In genomic region chr1:43121251-43121650, GRCh38 we compare ENCODE assay signal across 1 cellular context.
TF ChIP-seq lines count a peak whose summit lies in the region.

No MANE protein-coding gene starts in this region.

TF ChIP-seq in HepG2, 621 proteins besides CTCF, POLR2A, EP300 and RAD21:
- TF ChIP-seq ZNF496 (CRISPR knock-in tag; IDR thresholded peaks at IDR 0.05; ENCODE audit: insufficient replicate concordance): no peak
- TF ChIP-seq KAT8 (CRISPR knock-in tag; IDR thresholded peaks at IDR 0.05): 0 out of 2 replicates have a peak, but pooled peaks have one; percentile 8
- no peak for TF ChIP-seq ZNF552 (CRISPR knock-in tag; IDR thresholded peaks at IDR 0.05; ENCODE audit: borderline replicate concordance)
- no peak for TF ChIP-seq DNMT3B (CRISPR knock-in tag; conservative IDR thresholded peaks at IDR 0.05)
- TF ChIP-seq ZNF543 (CRISPR knock-in tag; IDR thresholded peaks at IDR 0.05): no peak
- TF ChIP-seq NFYC (CRISPR knock-in tag; IDR thresholded peaks at IDR 0.05): no peak
- no peak for TF ChIP-seq DZIP1 (CRISPR knock-in tag; IDR thresholded peaks at IDR 0.05)
